ENCODE assay signal across 21 cellular contexts in genomic region chr13:104460553-104460952, GRCh38.
DNase-seq lines count a peak whose midpoint lies in the region; ATAC-seq and TF ChIP-seq lines count a peak whose summit lies in the region.
"Had no signal": no experiment of that assay in that cellular context is flagged by ENCODE, and none has a peak within 500 bp of the region (broad histone marks: within the 10 kb centered on the region; RNA-seq: fewer than 3 reads in every experiment).

No MANE protein-coding gene starts in this region.

- no TSS peak for BruUV-seq in PC-3 (replicated peaks; lab: Mats Ljungman, UMichigan)

- H3K4ac ChIP-seq in neuronal stem cell (ENCODE audit: low read length), result no peak overlapping the region

- ATAC-seq in PC-3, result no peak
- ATAC-seq in HG03432 (IDR thresholded peaks at IDR 0.05; ENCODE audit: unreplicated experiment), result no peak
- ATAC-seq: activated naive CD4-positive, alpha-beta T cell treated with anti-CD3 and anti-CD28 coated beads, Interleukin-2, amount 50 U/mL, for 72 hours; body of pancreas; heart right ventricle; stimulated activated memory B cell treated with anti-CD40 and anti-IgM and Interleukin-4, amounts not matched to agents 10 μg/mL and 1 μg/mL and 100 μg/mL, for 72 hours had no signal

- H3K27ac Mint-ChIP-seq in HFFc6, result no peak overlapping the region
- H3K27ac Mint-ChIP-seq: activated CD4-positive, alpha-beta T cell treated with anti-CD3 and anti-CD28 coated beads, Interleukin-2, amount 10 ng/mL, durations not matched to agents 7 days and 5 days; activated naive CD4-positive, alpha-beta T cell treated with anti-CD3 and anti-CD28 coated beads, Interleukin-2, amount 50 U/mL, for 72 hours; CD4-positive, alpha-beta T cell; nephron progenitor cell; stimulated activated memory B cell treated with anti-CD40 and anti-IgM and Interleukin-4, amounts not matched to agents 10 μg/mL and 1 μg/mL and 100 μg/mL, for 72 hours had no signal

- H3K4me3 ChIP-seq in PC-3 (ENCODE audit: low read length) (no peak overlapping the region), cardiac fibroblast (replicated peaks in 1 of 2; ENCODE audit: low read depth in 2 of 2, low read length in 2 of 2) (no peak overlapping the region), neuronal stem cell (ENCODE audit: low read length in 2 of 2) (no peak overlapping the region)
- H3K4me3 ChIP-seq: body of pancreas, heart right ventricle, MG63, SK-N-MC, thoracic aorta had no signal

- POLR2A ChIA-PET in PC-3 (lab: Charles Lee; ENCODE audit: unreplicated experiment), result no interaction called here

- H3K14ac ChIP-seq in neuronal stem cell (ENCODE audit: low read length), result no peak overlapping the region

- DNase-seq in H4 (ENCODE audit: low spot score), result peak; percentile 3
- DNase-seq in PC-3, result peak; percentile 19
- DNase-seq in cardiac fibroblast (ENCODE audit: low read depth in 2 of 2), result peak; percentile 1 to 46
- no peak for DNase-seq in neuronal stem cell (ENCODE audit: low spot score)
- no peak for DNase-seq in HFFc6
- no peak for DNase-seq in NOMO-1 treated with DMSO at 0.1 percent for 48 hours (lab: John Stamatoyannopoulos, UW; ENCODE audit: unreplicated experiment)
- DNase-seq: activated CD4-positive, alpha-beta T cell treated with anti-CD3 and anti-CD28 coated beads, Interleukin-2, amount 10 ng/mL, durations not matched to agents 7 days and 5 days; body of pancreas; CD4-positive, alpha-beta T cell; cortex of kidney; heart right ventricle; MG63; NCI-H1417 treated with DMSO at 0.1 percent for 48 hours; NCI-H2107; NCI-H524; nephron progenitor cell had no signal

- no peak for TF ChIP-seq CTCF in PC-3 (conservative IDR thresholded peaks at IDR 0.05; ENCODE audit: low read depth, low read length)
- TF ChIP-seq CTCF in cardiac fibroblast (IDR thresholded peaks at IDR 0.05; ENCODE audit: low read depth, low read length), result no peak
- no peak for TF ChIP-seq CTCF in HFFc6 (IDR thresholded peaks at IDR 0.05)

- no peaks in the 10 kb centered on the region for H3K36me3 Mint-ChIP-seq in HFFc6 (ENCODE audit: low read depth)
- H3K36me3 Mint-ChIP-seq: stimulated activated memory B cell treated with anti-CD40 and anti-IgM and Interleukin-4, amounts not matched to agents 10 μg/mL and 1 μg/mL and 100 μg/mL, for 72 hours had no signal

- peaks cover 49% of the 10 kb centered on the region for H3K9me3 Mint-ChIP-seq in HFFc6
- H3K9me3 Mint-ChIP-seq: activated CD4-positive, alpha-beta T cell treated with anti-CD3 and anti-CD28 coated beads, Interleukin-2, amount 10 ng/mL, durations not matched to agents 7 days and 5 days; nephron progenitor cell had no signal

- no CpG with 5 or more reads among the region's 2 CpGs for whole genome bisulfite sequencing in neuronal stem cell (ENCODE audit: extremely low coverage in 2 of 2, insufficient read length in 2 of 2, insufficient replicate concordance in 1 of 2), 2 donors

- no peak overlapping the region for H4K8ac ChIP-seq in neuronal stem cell (ENCODE audit: low read depth, low read length)

- no peak overlapping the region for H4K91ac ChIP-seq in neuronal stem cell (ENCODE audit: low read depth, low read length, poor library complexity)

- H3K27me3 ChIP-seq in PC-3 (ENCODE audit: low read length) (no peaks in the 10 kb centered on the region), neuronal stem cell (ENCODE audit: control insufficient read depth in 3 of 3, insufficient read depth in 3 of 3, low read depth in 1 of 3, low read length in 3 of 3) (no peaks in the 10 kb centered on the region)
- H3K27me3 ChIP-seq: body of pancreas, heart right ventricle, MG63 had no signal

- no peaks in the 10 kb centered on the region; the same call in 1 of the 2 replicates for H3K27me3 Mint-ChIP-seq in HFFc6 (ENCODE audit: insufficient read depth)
- H3K27me3 Mint-ChIP-seq: activated CD4-positive, alpha-beta T cell treated with anti-CD3 and anti-CD28 coated beads, Interleukin-2, amount 10 ng/mL, durations not matched to agents 7 days and 5 days; CD4-positive, alpha-beta T cell; stimulated activated memory B cell treated with anti-CD40 and anti-IgM and Interleukin-4, amounts not matched to agents 10 μg/mL and 1 μg/mL and 100 μg/mL, for 72 hours had no signal

- no peak overlapping the region for H3K27ac ChIP-seq in PC-3 (ENCODE audit: low read length)
- H3K27ac ChIP-seq in neuronal stem cell (replicated peaks; ENCODE audit: low read length), result no peak overlapping the region
- H3K27ac ChIP-seq: body of pancreas, heart right ventricle, SK-N-MC, thoracic aorta had no signal

- no peak overlapping the region for H2BK15ac ChIP-seq in neuronal stem cell (ENCODE audit: low read length)

- H3K4me1 ChIP-seq in PC-3 (ENCODE audit: insufficient read depth, low read length) (peaks cover under 1% of the 10 kb centered on the region; the same call in 1 of the 2 replicates), neuronal stem cell (ENCODE audit: control insufficient read depth in 2 of 2, insufficient read depth in 1 of 2, low read depth in 1 of 2, low read length in 2 of 2) (peaks cover 0 to 6% of the 10 kb centered on the region in 2 donors)
- H3K4me1 ChIP-seq: body of pancreas, heart right ventricle had no signal

- no peaks in the 10 kb centered on the region for H3K9me2 ChIP-seq in PC-3 (replicated peaks; ENCODE audit: low read length)

- H3K9me3 ChIP-seq in PC-3 (ENCODE audit: low read length) (no peaks in the 10 kb centered on the region), neuronal stem cell (replicated peaks in 1 of 2; ENCODE audit: control insufficient read depth in 2 of 2, insufficient read depth in 1 of 2, low read depth in 1 of 2, low read length in 2 of 2) (peaks cover 0 to 3% of the 10 kb centered on the region in 2 donors)
- H3K9me3 ChIP-seq: body of pancreas, MG63, thoracic aorta had no signal

- CTCF ChIA-PET in PC-3 (lab: Charles Lee), result no interaction called here

- H3K4me2 ChIP-seq in PC-3 (ENCODE audit: low read length) (no peak overlapping the region), neuronal stem cell (ENCODE audit: insufficient read depth, low read length, poor library complexity, severe bottlenecking) (no peak overlapping the region)

- no peaks in the 10 kb centered on the region for H3K79me2 ChIP-seq in PC-3 (ENCODE audit: low read length)

- no peak overlapping the region for H3K18ac ChIP-seq in neuronal stem cell (ENCODE audit: low read length)

- no peak overlapping the region for H2BK120ac ChIP-seq in neuronal stem cell (ENCODE audit: low read depth, low read length)

- no peak overlapping the region for H3K4me3 Mint-ChIP-seq in HFFc6
- H3K4me3 Mint-ChIP-seq: activated CD4-positive, alpha-beta T cell treated with anti-CD3 and anti-CD28 coated beads, Interleukin-2, amount 10 ng/mL, durations not matched to agents 7 days and 5 days; CD4-positive, alpha-beta T cell; nephron progenitor cell; stimulated activated memory B cell treated with anti-CD40 and anti-IgM and Interleukin-4, amounts not matched to agents 10 μg/mL and 1 μg/mL and 100 μg/mL, for 72 hours had no signal

- no peaks in the 10 kb centered on the region for H3K4me1 Mint-ChIP-seq in HFFc6 (ENCODE audit: low read depth)
- H3K4me1 Mint-ChIP-seq: activated CD4-positive, alpha-beta T cell treated with anti-CD3 and anti-CD28 coated beads, Interleukin-2, amount 10 ng/mL, durations not matched to agents 7 days and 5 days; nephron progenitor cell; stimulated activated memory B cell treated with anti-CD40 and anti-IgM and Interleukin-4, amounts not matched to agents 10 μg/mL and 1 μg/mL and 100 μg/mL, for 72 hours had no signal

- H3K9ac ChIP-seq in PC-3 (ENCODE audit: low read length) (no peak overlapping the region), neuronal stem cell (ENCODE audit: low read depth, low read length, poor library complexity) (no peak overlapping the region)

- H3K36me3 ChIP-seq in PC-3 (ENCODE audit: low read depth, low read length) (no peaks in the 10 kb centered on the region), neuronal stem cell (replicated peaks in 1 of 2; ENCODE audit: control insufficient read depth in 2 of 2, insufficient read depth in 2 of 2, low read length in 2 of 2) (no peaks in the 10 kb centered on the region)
- H3K36me3 ChIP-seq: heart right ventricle, MG63, thoracic aorta had no signal

- H3F3A ChIP-seq in PC-3 (ENCODE audit: low read length, unreplicated experiment), result no peaks in the 10 kb centered on the region

- intact Hi-C loops in PC-3 (cut with micrococcal nuclease), result no loop called here

- no peaks in the 10 kb centered on the region for H3K79me1 ChIP-seq in neuronal stem cell (ENCODE audit: low read depth, low read length)

- no peak overlapping the region for H3K23ac ChIP-seq in neuronal stem cell (ENCODE audit: low read depth, low read length, poor library complexity)

- no peak overlapping the region for H2AFZ ChIP-seq in PC-3 (ENCODE audit: low read length)
- peak overlapping the region; percentile 65 for H2AFZ ChIP-seq in neuronal stem cell (ENCODE audit: low read length)

- H2BK12ac ChIP-seq in neuronal stem cell (ENCODE audit: low read length), result no peak overlapping the region

- no peak overlapping the region for H2BK5ac ChIP-seq in neuronal stem cell (ENCODE audit: low read length)

- no peak overlapping the region for H2AK5ac ChIP-seq in neuronal stem cell (ENCODE audit: low read depth, low read length)

- H4K20me1 ChIP-seq in PC-3 (ENCODE audit: low read length), result no peaks in the 10 kb centered on the region

Comparison
In these comparisons a context has a peak if more than half of its experiments do, and no peak if none do; other contexts are left out.
1. DNase-seq: peak in H4 (single experiment), PC-3 (single experiment) and cardiac fibroblast (2 of 2); none in neuronal stem cell (single experiment), HFFc6 (single experiment) and NOMO-1 treated with DMSO at 0.1 percent for 48 hours (single experiment).